In genomic region chr22:30420401-30421178, GRCh38 we compare ENCODE assay signal across 1 cellular context.
TF ChIP-seq lines count a peak whose summit lies in the region.

No MANE protein-coding gene starts in this region.

TF ChIP-seq in HepG2, 621 proteins besides CTCF, POLR2A, EP300 and RAD21:
- TF ChIP-seq ZNF772 (CRISPR knock-in tag; IDR thresholded peaks at IDR 0.05) (0 out of 2 replicates have a peak, but pooled peaks have one; percentile 8), ATF4 (CRISPR knock-in tag; IDR thresholded peaks at IDR 0.05) (0 out of 4 replicates have a peak, but pooled peaks of 1 of the 2 experiments have one; percentile 20)
- TF ChIP-seq, protein P1, sequence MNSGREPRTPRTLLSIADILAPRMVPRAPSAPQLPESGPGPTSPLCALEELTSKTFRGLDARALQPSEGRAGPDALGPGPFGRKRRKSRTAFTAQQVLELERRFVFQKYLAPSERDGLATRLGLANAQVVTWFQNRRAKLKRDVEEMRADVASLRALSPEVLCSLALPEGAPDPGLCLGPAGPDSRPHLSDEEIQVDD (CRISPR knock-in tag; IDR thresholded peaks at IDR 0.05; ENCODE audit: borderline replicate concordance), result no peak
